8 cellular contexts compared by ENCODE assay signal in the genomic region with DNA sequence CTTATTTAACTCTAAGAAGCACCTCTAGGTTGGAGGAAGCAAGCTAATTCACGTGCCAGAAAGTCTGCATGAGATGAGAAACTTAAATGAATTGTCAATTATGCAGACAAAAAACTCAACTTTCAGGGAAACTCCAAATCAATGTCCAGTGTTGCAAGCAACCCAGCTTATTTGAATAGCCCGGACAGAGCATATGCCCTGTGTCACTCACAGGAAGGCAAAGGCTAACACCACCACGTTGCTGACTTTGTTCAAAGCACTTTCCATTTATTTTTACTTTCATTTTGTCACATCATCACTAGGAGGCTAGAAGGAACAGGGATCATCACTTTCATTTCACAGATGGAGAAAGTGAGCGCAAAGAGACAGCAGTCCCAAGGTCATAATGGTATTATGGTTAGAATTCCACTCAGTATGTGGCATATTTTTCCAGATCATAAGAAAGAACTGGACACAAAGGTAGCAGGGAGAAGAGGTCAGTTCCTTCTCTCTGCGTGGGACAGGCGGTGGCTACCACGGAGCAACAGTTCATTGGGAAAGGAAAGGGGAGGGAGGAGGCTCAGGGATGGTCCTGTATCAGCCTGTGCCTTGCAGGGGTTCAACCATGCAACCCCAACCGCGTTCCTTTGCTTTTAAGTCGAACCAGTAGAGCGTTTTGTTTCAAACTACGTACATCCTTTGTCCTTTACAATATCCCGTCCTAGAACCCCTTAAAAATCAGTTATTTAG. TPM values are rescaled to one million over a fixed set of nuclear protein-coding genes. Genes with fewer than 3 reads are reported as not detected.
A peak's percentile ranks its signal among the peaks of the same experiment; 100 is the strongest.
DNase-seq lines count a peak whose midpoint lies in the region; ATAC-seq and TF ChIP-seq lines count a peak whose summit lies in the region.

No MANE protein-coding gene starts in this region.

- intact Hi-C loops in activated CD4-positive, alpha-beta memory T cell treated with anti-CD3 and anti-CD28 coated beads for 36 hours (cut with micrococcal nuclease): loop anchor here (5.0 to 10.0 kb wide), 3 partner anchors 58 to 180 kb away; no protein-coding TSS in a partner anchor

- peak overlapping the region; percentile 88 for H3K4me3 Mint-ChIP-seq in activated CD4-positive, alpha-beta memory T cell treated with anti-CD3 and anti-CD28 coated beads for 36 hours

- peaks cover 3% of the 10 kb centered on the region for H3K27me3 Mint-ChIP-seq in activated CD4-positive, alpha-beta memory T cell treated with anti-CD3 and anti-CD28 coated beads for 36 hours

- no peak for ATAC-seq in HG02840 (IDR thresholded peaks at IDR 0.05; ENCODE audit: low FRiP score, unreplicated experiment)

- peak overlapping the region; percentile 60 for H3K27ac Mint-ChIP-seq in activated CD4-positive, alpha-beta memory T cell treated with anti-CD3 and anti-CD28 coated beads for 36 hours

- H3K27me3 ChIP-seq in ACC112 (ENCODE audit: insufficient read depth, low read length) (no peaks in the 10 kb centered on the region), HL-60 (ENCODE audit: insufficient read depth, poor library complexity, severe bottlenecking) (peaks cover 47% of the 10 kb centered on the region), osteoblast (ENCODE audit: insufficient read depth, low read length) (no peaks in the 10 kb centered on the region)

- H3K4me1 ChIP-seq in ACC112 (ENCODE audit: control insufficient read depth, insufficient read depth, low read length, unreplicated experiment): peaks cover 50% of the 10 kb centered on the region
- H3K4me1 ChIP-seq in osteoblast (ENCODE audit: insufficient read depth, low read length): peaks cover 51% of the 10 kb centered on the region

- H3K4me3 ChIP-seq in ACC112 (ENCODE audit: low read depth, low read length): peak overlapping the region; percentile 94
- peak overlapping the region; percentile 81 for H3K4me3 ChIP-seq in GM12864 (ENCODE audit: low read depth, low read length)
- H3K4me3 ChIP-seq in HL-60 (replicated peaks; ENCODE audit: insufficient read depth, low read length): peak overlapping the region; percentile 41
- peak overlapping the region; percentile 72 for H3K4me3 ChIP-seq in osteoblast (ENCODE audit: insufficient read depth, low read length)

- POLR2A ChIA-PET in activated CD4-positive, alpha-beta memory T cell treated with anti-CD3 and anti-CD28 coated beads for 36 hours (lab: Charles Lee): no interaction called here

- H2AFZ ChIP-seq in ACC112 (ENCODE audit: low read length, unreplicated experiment) (no peak overlapping the region), osteoblast (ENCODE audit: low read length) (no peak overlapping the region)

- H3K9me3 ChIP-seq in osteoblast (ENCODE audit: low read depth, low read length): no peaks in the 10 kb centered on the region

- CTCF ChIA-PET in activated CD4-positive, alpha-beta memory T cell treated with anti-CD3 and anti-CD28 coated beads for 36 hours (lab: Charles Lee): no interaction called here

- H3K4me1 Mint-ChIP-seq in activated CD4-positive, alpha-beta memory T cell treated with anti-CD3 and anti-CD28 coated beads for 36 hours (ENCODE audit: low read depth): peaks cover 47% of the 10 kb centered on the region

- no peaks in the 10 kb centered on the region for H3K36me3 Mint-ChIP-seq in activated CD4-positive, alpha-beta memory T cell treated with anti-CD3 and anti-CD28 coated beads for 36 hours

- TF ChIP-seq CTCF in GM12864 (IDR thresholded peaks at IDR 0.05; ENCODE audit: low read depth, low read length, missing control alignments) (peak; percentile 10), HL-60 (IDR thresholded peaks at IDR 0.05; ENCODE audit: insufficient read depth, low read length) (no peak), osteoblast (IDR thresholded peaks at IDR 0.05; ENCODE audit: extremely low read depth, low read depth, low read length) (no peak)

- 0 out of 2 replicates have a peak, but pooled peaks cover 3% of the 10 kb centered on the region for H3K36me3 ChIP-seq in ACC112 (ENCODE audit: insufficient read depth, low read length)
- peaks cover 20% of the 10 kb centered on the region for H3K36me3 ChIP-seq in osteoblast (ENCODE audit: insufficient read depth, low read length)

- H3K79me2 ChIP-seq in ACC112 (ENCODE audit: control insufficient read depth, insufficient read depth, low read length, unreplicated experiment) (peaks cover 50% of the 10 kb centered on the region), osteoblast (ENCODE audit: insufficient read depth, low read length) (peaks cover 48% of the 10 kb centered on the region)

- H3K9me3 Mint-ChIP-seq in activated CD4-positive, alpha-beta memory T cell treated with anti-CD3 and anti-CD28 coated beads for 36 hours: no peaks in the 10 kb centered on the region

- DNase-seq in GM12864 (ENCODE audit: low read depth): peak; percentile 45
- no peak for DNase-seq in HL-60 (ENCODE audit: low read depth in 1 of 2, low spot score in 1 of 2)
- no peak for DNase-seq in activated CD4-positive, alpha-beta memory T cell treated with anti-CD3 and anti-CD28 coated beads for 36 hours
- peak; percentile 65 for DNase-seq in germinal center (ENCODE audit: low spot score)
- DNase-seq in osteoblast (ENCODE audit: insufficient read length, low spot score, missing footprints): peak; percentile 91
- no peak for DNase-seq in activated CD4-positive, CD25-positive, alpha-beta regulatory T cell (lab: John Stamatoyannopoulos, UW)

- peak overlapping the region; percentile 79 for H3K4me2 ChIP-seq in osteoblast (ENCODE audit: insufficient read depth, low read length)

- H4K20me1 ChIP-seq in osteoblast (ENCODE audit: insufficient read depth, low read length): peaks cover 20% of the 10 kb centered on the region

- H3K27ac ChIP-seq in ACC112 (ENCODE audit: low read depth, low read length) (peak overlapping the region; percentile 98), HL-60 (replicated peaks) (no peak overlapping the region), osteoblast (ENCODE audit: low read depth, low read length) (peak overlapping the region; percentile 99)

RNA-seq across cellular contexts. Expression of gene HEG1, which starts 1.2 kb away (rescaled TPM):
- total RNA-seq in activated CD4-positive, alpha-beta memory T cell treated with anti-CD3 and anti-CD28 coated beads for 36 hours: 1 to 10 TPM; 6.0 to 7.9 TPM
- 114 and 117 TPM in 2 replicates for total RNA-seq in osteoblast

Comparison
In these comparisons a context has a peak if more than half of its experiments do, and no peak if none do; other contexts are left out.
1. H3K4me3 ChIP-seq: peak in every context shown above with its lines; median percentile 94 in ACC112; 81 in GM12864; 72 in osteoblast; 41 in HL-60.
2. DNase-seq: peak in GM12864 (single experiment), germinal center (single experiment) and osteoblast (single experiment); none in HL-60 (0 of 2), activated CD4-positive, alpha-beta memory T cell treated with anti-CD3 and anti-CD28 coated beads for 36 hours (single experiment) and activated CD4-positive, CD25-positive, alpha-beta regulatory T cell (0 of 4).
3. RNA of gene HEG1, which starts 1.2 kb away (total RNA-seq): 114 to 117 TPM in osteoblast; 6.0 to 7.9 TPM in activated CD4-positive, alpha-beta memory T cell treated with anti-CD3 and anti-CD28 coated beads for 36 hours; every median in the first group is over 10 times any median in the second.